9 cellular contexts compared by ENCODE assay signal in genomic region chr3:48686538-48687219, GRCh38. TPM values are rescaled to one million over a fixed set of nuclear protein-coding genes. Genes with fewer than 3 reads are reported as not detected.
DNase-seq lines count a peak whose midpoint lies in the region; ATAC-seq, FAIRE-seq and TF ChIP-seq lines count a peak whose summit lies in the region.
"Had no signal": no experiment of that assay in that cellular context is flagged by ENCODE, and none has a peak within 500 bp of the region (broad histone marks: within the 10 kb centered on the region; RNA-seq: fewer than 3 reads in every experiment).

No MANE protein-coding gene starts in this region.

- H3K4me3 Mint-ChIP-seq in activated CD4-positive, alpha-beta T cell treated with anti-CD3 and anti-CD28 coated beads, Interleukin-2, amount 10 ng/mL, durations not matched to agents 7 days and 5 days = peak overlapping the region; percentile 89
- H3K4me3 Mint-ChIP-seq in activated CD8-positive, alpha-beta T cell treated with anti-CD3 and anti-CD28 coated beads, Interleukin-2, amount 10 ng/mL, durations not matched to agents 7 days and 5 days = peak overlapping the region; percentile 83

- TF ChIP-seq POLR2A in suprapubic skin (IDR thresholded peaks at IDR 0.05) = no peak

- DNase-seq in activated CD4-positive, alpha-beta T cell treated with anti-CD3 and anti-CD28 coated beads, Interleukin-2, amount 10 ng/mL, durations not matched to agents 7 days and 5 days = no peak
- no peak for DNase-seq in activated CD4-positive, alpha-beta T cell treated with anti-CD3 and anti-CD28 coated beads for 4 hours
- no peak for DNase-seq in activated CD8-positive, alpha-beta T cell treated with anti-CD3 and anti-CD28 coated beads, Interleukin-2, amount 10 ng/mL, durations not matched to agents 7 days and 5 days
- DNase-seq in keratinocyte (ENCODE audit: low read depth, low spot score) = no peak
- no peak for DNase-seq in suprapubic skin (ENCODE audit: low spot score in 2 of 2)
- DNase-seq in KG1 (lab: John Stamatoyannopoulos, UW) = no peak
- no peak for DNase-seq in NCI-H128 (lab: John Stamatoyannopoulos, UW; ENCODE audit: unreplicated experiment)
- DNase-seq: NCI-H1694 had no signal

- peak overlapping the region; percentile 89 for H3K27ac Mint-ChIP-seq in activated CD4-positive, alpha-beta T cell treated with anti-CD3 and anti-CD28 coated beads, Interleukin-2, amount 10 ng/mL, durations not matched to agents 7 days and 5 days
- H3K27ac Mint-ChIP-seq in activated CD8-positive, alpha-beta T cell treated with anti-CD3 and anti-CD28 coated beads, Interleukin-2, amount 10 ng/mL, durations not matched to agents 7 days and 5 days = peak overlapping the region; percentile 86

- ATAC-seq in activated CD8-positive, alpha-beta T cell treated with anti-CD3 and anti-CD28 coated beads, Interleukin-2, amount 10 ng/mL, durations not matched to agents 7 days and 5 days = no peak
- no peak for ATAC-seq in HG02885 (IDR thresholded peaks at IDR 0.05; ENCODE audit: poor library complexity, unreplicated experiment)

- TF ChIP-seq CTCF in keratinocyte (optimal IDR thresholded peaks at IDR 0.05 in 1 of 3, IDR thresholded peaks at IDR 0.05 in 1 of 3, conservative IDR thresholded peaks at IDR 0.05 in 1 of 3; ENCODE audit: extremely low read depth in 1 of 3, insufficient read depth in 2 of 3, low read length in 3 of 3) (no peak), suprapubic skin (IDR thresholded peaks at IDR 0.05) (no peak)

- CTCF ChIA-PET in activated CD4-positive, alpha-beta T cell treated with anti-CD3 and anti-CD28 coated beads, Interleukin-2, amount 10 ng/mL, durations not matched to agents 7 days and 5 days (lab: Charles Lee) = interaction anchor here (0.9 to 1.7 kb wide), 13 partner anchors 9 to 286 kb away, joined by 3 to 8 read pairs (median 4); partner anchors contain the start of genes CELSR3, IP6K2 and SLC26A6
- CTCF ChIA-PET in activated CD8-positive, alpha-beta T cell treated with anti-CD3 and anti-CD28 coated beads, Interleukin-2, amount 10 ng/mL, durations not matched to agents 7 days and 5 days (lab: Charles Lee) = interaction anchor here (0.7 to 2.0 kb wide), 20 partner anchors 9 to 364 kb away, joined by 3 to 11 read pairs (median 4); partner anchors contain the start of genes CCDC51, CELSR3, PRKAR2A and SLC25A20

- no peak overlapping the region for H3K4me3 ChIP-seq in keratinocyte (ENCODE audit: control insufficient read depth in 2 of 3, extremely low read depth in 1 of 3, insufficient read depth in 2 of 3, low read depth in 1 of 3, low read length in 3 of 3)
- H3K4me3 ChIP-seq in suprapubic skin = peak overlapping the region; percentile 98

- POLR2A ChIA-PET in activated CD4-positive, alpha-beta T cell treated with anti-CD3 and anti-CD28 coated beads, Interleukin-2, amount 10 ng/mL, durations not matched to agents 7 days and 5 days (lab: Charles Lee) = no interaction called here
- POLR2A ChIA-PET in activated CD8-positive, alpha-beta T cell treated with anti-CD3 and anti-CD28 coated beads, Interleukin-2, amount 10 ng/mL, durations not matched to agents 7 days and 5 days (lab: Charles Lee) = interaction anchor here (1.2 kb wide), 1 partner anchor 31 kb away, joined by 4 read pairs; the partner anchor contains the start of gene IP6K2

- H3K4me1 ChIP-seq in keratinocyte (ENCODE audit: control insufficient read depth, extremely low read depth, insufficient read depth, low read length) (peaks cover 40% of the 10 kb centered on the region), suprapubic skin (peaks cover 38% of the 10 kb centered on the region)

- no peak for TF ChIP-seq EP300 in suprapubic skin (IDR thresholded peaks at IDR 0.05)

- no peaks in the 10 kb centered on the region for H3K9me1 ChIP-seq in keratinocyte (ENCODE audit: control insufficient read depth, extremely low read depth, insufficient read depth, low read length)

- H3K9me3 Mint-ChIP-seq in activated CD4-positive, alpha-beta T cell treated with anti-CD3 and anti-CD28 coated beads, Interleukin-2, amount 10 ng/mL, durations not matched to agents 7 days and 5 days = no peaks in the 10 kb centered on the region
- no peaks in the 10 kb centered on the region for H3K9me3 Mint-ChIP-seq in activated CD8-positive, alpha-beta T cell treated with anti-CD3 and anti-CD28 coated beads, Interleukin-2, amount 10 ng/mL, durations not matched to agents 7 days and 5 days (ENCODE audit: insufficient read depth)

- peaks cover 24% of the 10 kb centered on the region for H3K4me1 Mint-ChIP-seq in activated CD4-positive, alpha-beta T cell treated with anti-CD3 and anti-CD28 coated beads, Interleukin-2, amount 10 ng/mL, durations not matched to agents 7 days and 5 days
- peaks cover 32% of the 10 kb centered on the region for H3K4me1 Mint-ChIP-seq in activated CD8-positive, alpha-beta T cell treated with anti-CD3 and anti-CD28 coated beads, Interleukin-2, amount 10 ng/mL, durations not matched to agents 7 days and 5 days (ENCODE audit: low read depth)

- H4K20me1 ChIP-seq in keratinocyte (ENCODE audit: control insufficient read depth, extremely low read depth, insufficient read depth, low read length) = no peaks in the 10 kb centered on the region

- dilution Hi-C loops in keratinocyte (cut with MboI; ENCODE audit: extremely low pct_ligation_motif_present, low sequenced_read_pairs) = no loop called here

- H3K4me2 ChIP-seq in keratinocyte (ENCODE audit: control insufficient read depth, extremely low read depth, insufficient read depth, low read depth, low read length) = peak overlapping the region; percentile 80

- no peaks in the 10 kb centered on the region for H3K27me3 Mint-ChIP-seq in activated CD4-positive, alpha-beta T cell treated with anti-CD3 and anti-CD28 coated beads, Interleukin-2, amount 10 ng/mL, durations not matched to agents 7 days and 5 days
- H3K27me3 Mint-ChIP-seq in activated CD8-positive, alpha-beta T cell treated with anti-CD3 and anti-CD28 coated beads, Interleukin-2, amount 10 ng/mL, durations not matched to agents 7 days and 5 days (ENCODE audit: low read depth) = no peaks in the 10 kb centered on the region

- H3K9ac ChIP-seq in keratinocyte (ENCODE audit: control insufficient read depth, extremely low read depth, insufficient read depth, low read length) = no peak overlapping the region

- H3K79me2 ChIP-seq in keratinocyte (ENCODE audit: control insufficient read depth, insufficient read depth, low read length) = peaks cover 25% of the 10 kb centered on the region

- H2AFZ ChIP-seq in keratinocyte (ENCODE audit: control insufficient read depth, low read length) = no peak overlapping the region

- 44% methylated on average over 10 of the region's 10 CpGs for WGBS in suprapubic skin

- no peak for FAIRE-seq in keratinocyte (lab: Jason Lieb, UNC)

- H3K27me3 ChIP-seq in keratinocyte (ENCODE audit: control insufficient read depth, extremely low read depth, insufficient read depth, low read length) (no peaks in the 10 kb centered on the region), suprapubic skin (no peaks in the 10 kb centered on the region)

- H3K27ac ChIP-seq in keratinocyte (ENCODE audit: control insufficient read depth, insufficient read depth, low read length) (no peak overlapping the region), suprapubic skin (no peak overlapping the region)

- peaks cover 41% of the 10 kb centered on the region for H3K36me3 Mint-ChIP-seq in activated CD4-positive, alpha-beta T cell treated with anti-CD3 and anti-CD28 coated beads, Interleukin-2, amount 10 ng/mL, durations not matched to agents 7 days and 5 days (ENCODE audit: low read depth)
- H3K36me3 Mint-ChIP-seq in activated CD8-positive, alpha-beta T cell treated with anti-CD3 and anti-CD28 coated beads, Interleukin-2, amount 10 ng/mL, durations not matched to agents 7 days and 5 days (ENCODE audit: low read depth) = peaks cover 54% of the 10 kb centered on the region

- H3K36me3 ChIP-seq in keratinocyte (ENCODE audit: control insufficient read depth in 2 of 2, extremely low read depth in 1 of 2, insufficient read depth in 2 of 2, low read length in 2 of 2) (peaks cover 34 to 40% of the 10 kb centered on the region in 2 experiments), suprapubic skin (peaks cover 54% of the 10 kb centered on the region)

- H3K9me3 ChIP-seq in keratinocyte (ENCODE audit: control insufficient read depth, low read depth, low read length) (no peaks in the 10 kb centered on the region), suprapubic skin (no peaks in the 10 kb centered on the region)

RNA-seq across cellular contexts. Expression of gene NCKIPSD, which starts 1.0 kb away (rescaled TPM):
- 10 to 100 TPM; 41.5 to 42.6 TPM for total RNA-seq in activated CD4-positive, alpha-beta T cell treated with anti-CD3 and anti-CD28 coated beads, Interleukin-2, amount 10 ng/mL, durations not matched to agents 7 days and 5 days
- 10 to 100 TPM; 56.5 to 57.1 TPM for total RNA-seq in activated CD8-positive, alpha-beta T cell treated with anti-CD3 and anti-CD28 coated beads, Interleukin-2, amount 10 ng/mL, durations not matched to agents 7 days and 5 days
- 9.8 to 15.8 TPM (median 10.5 TPM) in 3 replicates for polyA plus RNA-seq in keratinocyte
- 5.3 TPM for polyA plus RNA-seq in keratinocyte (2011; ENCODE audit: low read depth)
- 9.6 and 14.7 TPM in 2 replicates for polyA plus RNA-seq in keratinocyte (2011; cell fraction: cytosol; rRNA removed)
- 19.2 and 24.2 TPM in 2 replicates for polyA plus RNA-seq in keratinocyte (2011; cell fraction: nucleus; rRNA removed)
- polyA plus RNA-seq in keratinocyte (2012; ENCODE audit: low replicate concordance) = 11.4 and 14.6 TPM in 2 replicates
- polyA minus RNA-seq in keratinocyte = 15.0 to 44.8 TPM (median 21.1 TPM) in 3 replicates
- 14.8 TPM for polyA minus RNA-seq in keratinocyte (2011; cell fraction: cytosol; rRNA and poly(A)+ RNA removed)
- polyA minus RNA-seq in keratinocyte (2011; cell fraction: nucleus; rRNA and poly(A)+ RNA removed) = 9.7 and 13.3 TPM in 2 replicates
- total RNA-seq in suprapubic skin = 10 to 100 TPM; 34.8 to 59.2 (median 44.9) TPM

RNA-seq across cellular contexts. Expression of gene CELSR3, which starts 24.0 kb away (rescaled TPM):
- total RNA-seq in activated CD4-positive, alpha-beta T cell treated with anti-CD3 and anti-CD28 coated beads, Interleukin-2, amount 10 ng/mL, durations not matched to agents 7 days and 5 days = 1 to 10 TPM; 7.9 to 8.6 TPM
- 10 to 100 TPM; 19.5 to 20.2 TPM for total RNA-seq in activated CD8-positive, alpha-beta T cell treated with anti-CD3 and anti-CD28 coated beads, Interleukin-2, amount 10 ng/mL, durations not matched to agents 7 days and 5 days
- 0.25 to 0.53 TPM (median 0.31 TPM) in 3 replicates for polyA plus RNA-seq in keratinocyte
- polyA plus RNA-seq in keratinocyte (2011; ENCODE audit: low read depth) = 0.62 TPM
- polyA plus RNA-seq in keratinocyte (2011; cell fraction: cytosol; rRNA removed) = 0.12 and 0.19 TPM in 2 replicates
- 2.4 and 3.1 TPM in 2 replicates for polyA plus RNA-seq in keratinocyte (2011; cell fraction: nucleus; rRNA removed)
- 0.55 and 1.2 TPM in 2 replicates for polyA plus RNA-seq in keratinocyte (2012; ENCODE audit: low replicate concordance)
- 1.2 to 1.3 TPM (median 1.3 TPM) in 3 replicates for polyA minus RNA-seq in keratinocyte
- polyA minus RNA-seq in keratinocyte (2011; cell fraction: cytosol; rRNA and poly(A)+ RNA removed) = 0.96 TPM
- polyA minus RNA-seq in keratinocyte (2011; cell fraction: nucleus; rRNA and poly(A)+ RNA removed) = 4.6 and 5.0 TPM in 2 replicates
- 1 to 10 TPM; 1.6 to 3.2 (median 2.0) TPM for total RNA-seq in suprapubic skin

RNA-seq across cellular contexts. Expression of gene IP6K2, which starts 30.3 kb away (rescaled TPM):
- total RNA-seq in activated CD4-positive, alpha-beta T cell treated with anti-CD3 and anti-CD28 coated beads, Interleukin-2, amount 10 ng/mL, durations not matched to agents 7 days and 5 days = 10 to 100 TPM; 56.6 to 61.2 TPM
- 10 to 100 TPM; 49.6 to 50.4 TPM for total RNA-seq in activated CD8-positive, alpha-beta T cell treated with anti-CD3 and anti-CD28 coated beads, Interleukin-2, amount 10 ng/mL, durations not matched to agents 7 days and 5 days
- 94.3 to 124 TPM (median 110 TPM) in 3 replicates for polyA plus RNA-seq in keratinocyte
- polyA plus RNA-seq in keratinocyte (2011; ENCODE audit: low read depth) = 186 TPM
- polyA plus RNA-seq in keratinocyte (2011; cell fraction: cytosol; rRNA removed) = 74.3 and 79.1 TPM in 2 replicates
- 355 and 366 TPM in 2 replicates for polyA plus RNA-seq in keratinocyte (2011; cell fraction: nucleus; rRNA removed)
- polyA plus RNA-seq in keratinocyte (2012; ENCODE audit: low replicate concordance) = 68.9 and 155 TPM in 2 replicates
- 43.5 to 87.9 TPM (median 66.8 TPM) in 3 replicates for polyA minus RNA-seq in keratinocyte
- 41.6 TPM for polyA minus RNA-seq in keratinocyte (2011; cell fraction: cytosol; rRNA and poly(A)+ RNA removed)
- polyA minus RNA-seq in keratinocyte (2011; cell fraction: nucleus; rRNA and poly(A)+ RNA removed) = 55.3 and 80.4 TPM in 2 replicates
- total RNA-seq in suprapubic skin = 100 to 1,000 TPM; 169 to 269 (median 246) TPM

RNA-seq across cellular contexts. Expression of gene SLC26A6, which starts 51.4 kb away (rescaled TPM):
- 10 to 100 TPM; 41.3 to 45.7 TPM for total RNA-seq in activated CD4-positive, alpha-beta T cell treated with anti-CD3 and anti-CD28 coated beads, Interleukin-2, amount 10 ng/mL, durations not matched to agents 7 days and 5 days
- 10 to 100 TPM; 58.0 to 61.5 TPM for total RNA-seq in activated CD8-positive, alpha-beta T cell treated with anti-CD3 and anti-CD28 coated beads, Interleukin-2, amount 10 ng/mL, durations not matched to agents 7 days and 5 days
- polyA plus RNA-seq in keratinocyte = 24.9 to 35.7 TPM (median 34.5 TPM) in 3 replicates
- polyA plus RNA-seq in keratinocyte (2011; ENCODE audit: low read depth) = 9.8 TPM
- polyA plus RNA-seq in keratinocyte (2011; cell fraction: cytosol; rRNA removed) = 9.3 and 10.9 TPM in 2 replicates
- polyA plus RNA-seq in keratinocyte (2011; cell fraction: nucleus; rRNA removed) = 211 and 227 TPM in 2 replicates
- 18.3 and 28.4 TPM in 2 replicates for polyA plus RNA-seq in keratinocyte (2012; ENCODE audit: low replicate concordance)
- polyA minus RNA-seq in keratinocyte = 47.0 to 112 TPM (median 58.5 TPM) in 3 replicates
- 34.1 TPM for polyA minus RNA-seq in keratinocyte (2011; cell fraction: cytosol; rRNA and poly(A)+ RNA removed)
- polyA minus RNA-seq in keratinocyte (2011; cell fraction: nucleus; rRNA and poly(A)+ RNA removed) = 59.0 and 61.0 TPM in 2 replicates
- 10 to 100 TPM; 14.0 to 29.4 (median 24.1) TPM for total RNA-seq in suprapubic skin
